ENCODE assay signal across 30 cellular contexts in genomic region chr14:59032821-59033220, GRCh38.
DNase-seq lines count a peak whose midpoint lies in the region; ATAC-seq, FAIRE-seq and TF ChIP-seq lines count a peak whose summit lies in the region.
"Had no signal": no experiment of that assay in that cellular context is flagged by ENCODE, and none has a peak within 500 bp of the region (broad histone marks: within the 10 kb centered on the region; RNA-seq: fewer than 3 reads in every experiment).

No MANE protein-coding gene starts in this region.

- H3K4ac ChIP-seq in mesendoderm (ENCODE audit: low read depth, low read length): no peak overlapping the region

- H3K27me3 ChIP-seq in mesendoderm (ENCODE audit: insufficient read depth, low read length, poor library complexity): no peaks in the 10 kb centered on the region
- no peaks in the 10 kb centered on the region for H3K27me3 ChIP-seq in PC-9 (ENCODE audit: insufficient read depth, low read depth)
- H3K27me3 ChIP-seq: SJSA1 had no signal

- no peak for TF ChIP-seq CTCF in AG10803 (conservative IDR thresholded peaks at IDR 0.05; ENCODE audit: low read length)
- no peak for TF ChIP-seq CTCF in PC-9 (conservative IDR thresholded peaks at IDR 0.05)
- no peak for TF ChIP-seq CTCF in kidney (IDR thresholded peaks at IDR 0.05; ENCODE audit: borderline replicate concordance, extremely low read depth, insufficient read depth)

- H4K20me1 ChIP-seq in PC-9 (ENCODE audit: insufficient read depth): no peaks in the 10 kb centered on the region

- H2AK5ac ChIP-seq in mesendoderm (ENCODE audit: low read length): no peak overlapping the region

- H3K4me1 ChIP-seq in mesendoderm (ENCODE audit: control insufficient read depth, low read depth, low read length) (no peaks in the 10 kb centered on the region), PC-9 (replicated peaks; ENCODE audit: insufficient read depth) (no peaks in the 10 kb centered on the region), kidney (ENCODE audit: control insufficient read depth in 1 of 2, insufficient read depth in 1 of 2, low read depth in 1 of 2, low read length in 2 of 2) (no peaks in the 10 kb centered on the region)

- no peak overlapping the region for H3K4me3 ChIP-seq in AG10803 (ENCODE audit: low read length)
- H3K4me3 ChIP-seq in mesendoderm (ENCODE audit: low read length): no peak overlapping the region
- no peak overlapping the region for H3K4me3 ChIP-seq in PC-9
- no peak overlapping the region for H3K4me3 ChIP-seq in kidney (ENCODE audit: low read length in 2 of 2)
- H3K4me3 ChIP-seq: GM23338, SJSA1 had no signal

- H3K79me2 ChIP-seq in mesendoderm (ENCODE audit: control insufficient read depth, insufficient read depth, low read length) (no peaks in the 10 kb centered on the region), PC-9 (ENCODE audit: low read depth) (no peaks in the 10 kb centered on the region)

- no peak overlapping the region for H4K8ac ChIP-seq in mesendoderm (ENCODE audit: low read depth, low read length)

- no TSS peak for BruUV-seq in PC-9 (replicated peaks; lab: Mats Ljungman, UMichigan)

- H3K36me3 ChIP-seq in mesendoderm (ENCODE audit: control insufficient read depth, insufficient read depth, low read length): no peaks in the 10 kb centered on the region
- H3K36me3 ChIP-seq in PC-9 (ENCODE audit: low read depth): no peaks in the 10 kb centered on the region
- H3K36me3 ChIP-seq in kidney (ENCODE audit: control insufficient read depth in 1 of 2, insufficient read depth in 2 of 2, low read length in 2 of 2): no peaks in the 10 kb centered on the region
- H3K36me3 ChIP-seq: SJSA1 had no signal

- H3K56ac ChIP-seq in mesendoderm (ENCODE audit: low read length): no peak overlapping the region

- no peak overlapping the region for H4K5ac ChIP-seq in mesendoderm (ENCODE audit: low read length)

- H2BK15ac ChIP-seq in mesendoderm (replicated peaks; ENCODE audit: low read depth): no peak overlapping the region

- H3K27ac ChIP-seq in mesendoderm (ENCODE audit: low read depth, low read length): no peak overlapping the region
- H3K27ac ChIP-seq in PC-9: no peak overlapping the region
- H3K27ac ChIP-seq in kidney (ENCODE audit: low read depth in 2 of 2, low read length in 2 of 2): no peak overlapping the region
- H3K27ac ChIP-seq: SJSA1 had no signal

- intact Hi-C loops in PC-9 (cut with micrococcal nuclease; ENCODE audit: unreplicated experiment): no loop called here
- intact Hi-C loops in kidney (cut with DNase I): loop anchor here (10.0 kb wide), 1 partner anchor 388 kb away; no protein-coding TSS in a partner anchor

- no peak for FAIRE-seq in kidney (lab: Jason Lieb, UNC)

- H3K4me2 ChIP-seq in mesendoderm (ENCODE audit: low read length) (no peak overlapping the region), PC-9 (no peak overlapping the region)
- H3K4me2 ChIP-seq: GM23338 had no signal

- DNase-seq in AG10803 (ENCODE audit: low read depth): peak; percentile 24
- DNase-seq in M059J (ENCODE audit: low read depth): peak; percentile 39
- DNase-seq in astrocyte of the hippocampus (ENCODE audit: low read depth, low spot score): peak; percentile 18
- peak; percentile 15 for DNase-seq in mesendoderm
- DNase-seq in PC-9: no peak
- DNase-seq in kidney: no peak
- DNase-seq in activated CD4-positive, alpha-beta T cell treated with anti-CD3 and anti-CD28 coated beads for 48 hours: no peak
- DNase-seq: 8988T; ACHN; CD4-positive, CD25-positive, alpha-beta regulatory T cell; DMS153; DND-41; H9; KBM-7; MM.1S; NCI-H1048; NCI-H1436; NCI-H187; NCI-H2081 treated with DMSO at 0.1 percent for 48 hours; NCI-H2171; NCI-H226; NCI-H510A; NCI-H82; NK-92 treated with Interleukin-12 subunit alpha and Interleukin-12 subunit beta, amount 100 ng/mL, for 24 hours; PC-3; Right ventricle myocardium superior; RPMI8226 had no signal

- no peak overlapping the region for H2BK5ac ChIP-seq in mesendoderm (ENCODE audit: low read length)

- CTCF ChIA-PET in PC-9 (lab: Charles Lee): no interaction called here

- ATAC-seq in HG02970 (IDR thresholded peaks at IDR 0.05; ENCODE audit: low FRiP score, unreplicated experiment): no peak
- ATAC-seq: GM23338, PC-3 had no signal

- no peak overlapping the region for H3K18ac ChIP-seq in mesendoderm (ENCODE audit: low read length)

- H2BK120ac ChIP-seq in mesendoderm (ENCODE audit: low read depth, low read length): peak overlapping the region; percentile 45

- H3K9ac ChIP-seq in mesendoderm (ENCODE audit: low read length): no peak overlapping the region
- H3K9ac ChIP-seq in kidney (ENCODE audit: low read length in 2 of 2): no peak overlapping the region

- H2AFZ ChIP-seq in PC-9: no peak overlapping the region
- H2AFZ ChIP-seq: GM23338 had no signal

- no peak overlapping the region for H3K23ac ChIP-seq in mesendoderm (ENCODE audit: low read length)

- H3K9me2 ChIP-seq in PC-9 (ENCODE audit: insufficient read depth): no peaks in the 10 kb centered on the region; the same call in 1 of the 2 replicates

- no peaks in the 10 kb centered on the region for H3K79me1 ChIP-seq in mesendoderm (ENCODE audit: low read length)

- no peaks in the 10 kb centered on the region for H3F3A ChIP-seq in PC-9 (ENCODE audit: insufficient read depth, low read depth)

- POLR2A ChIA-PET in PC-9 (lab: Charles Lee; ENCODE audit: unreplicated experiment): no interaction called here

- H3K9me3 ChIP-seq in PC-9 (ENCODE audit: insufficient read depth, low read depth) (no peaks in the 10 kb centered on the region), kidney (ENCODE audit: control insufficient read depth in 1 of 2, low read length in 2 of 2) (no peaks in the 10 kb centered on the region)
- H3K9me3 ChIP-seq: SJSA1 had no signal

Comparison
In these comparisons a context has a peak if more than half of its experiments do, and no peak if none do; other contexts are left out.
1. DNase-seq: peak in AG10803 (single experiment), M059J (single experiment), astrocyte of the hippocampus (single experiment) and mesendoderm (single experiment); none in PC-9 (0 of 2), kidney (single experiment) and activated CD4-positive, alpha-beta T cell treated with anti-CD3 and anti-CD28 coated beads for 48 hours (single experiment).